9 cellular contexts compared by ENCODE assay signal in genomic region chr12:106342397-106343212, GRCh38. TPM values are rescaled to one million over a fixed set of nuclear protein-coding genes. Genes with fewer than 3 reads are reported as not detected.
DNase-seq lines count a peak whose midpoint lies in the region; ATAC-seq lines count a peak whose summit lies in the region.
"Had no signal": no experiment of that assay in that cellular context is flagged by ENCODE, and none has a peak within 500 bp of the region (broad histone marks: within the 10 kb centered on the region; RNA-seq: fewer than 3 reads in every experiment).

No MANE protein-coding gene starts in this region.

- peak overlapping the region; percentile 29 to 38 for H3K27ac Mint-ChIP-seq in effector memory CD8-positive, alpha-beta T cell
- H3K27ac Mint-ChIP-seq: B cell had no signal

- H3K36me3 Mint-ChIP-seq in effector memory CD8-positive, alpha-beta T cell (ENCODE audit: insufficient read depth), result peaks cover 35% of the 10 kb centered on the region

- H3K27me3 Mint-ChIP-seq in effector memory CD8-positive, alpha-beta T cell, result no peaks in the 10 kb centered on the region
- H3K27me3 Mint-ChIP-seq: B cell had no signal

- no peaks in the 10 kb centered on the region for H3K9me3 Mint-ChIP-seq in effector memory CD8-positive, alpha-beta T cell

- ATAC-seq in effector memory CD8-positive, alpha-beta T cell (replicated peaks), result no peak
- no peak for ATAC-seq in GM21737 (IDR thresholded peaks at IDR 0.05; ENCODE audit: unreplicated experiment)

- H3K4me3 Mint-ChIP-seq in effector memory CD8-positive, alpha-beta T cell, result no peak overlapping the region
- H3K4me3 Mint-ChIP-seq: B cell had no signal

- DNase-seq in NCI-H1417 (lab: John Stamatoyannopoulos, UW) (peak in 2 of 3 experiments; percentile 36 to 50), NCI-H1417 treated with DMSO at 0.1 percent for 48 hours (lab: John Stamatoyannopoulos, UW) (no peak), midbrain (lab: John Stamatoyannopoulos, UW) (peak; percentile 9), ureter (ENCODE audit: low spot score) (peak; percentile 55), MV-4-11 (lab: John Stamatoyannopoulos, UW) (no peak), SIG-M5 treated with dmso at 0.1 percent for 504 hours (lab: John Stamatoyannopoulos, UW; ENCODE audit: unreplicated experiment) (no peak)
- no peak for DNase-seq in effector memory CD8-positive, alpha-beta T cell

- peaks cover 2 to 3% of the 10 kb centered on the region in 2 donors for H3K4me1 Mint-ChIP-seq in effector memory CD8-positive, alpha-beta T cell (ENCODE audit: low read depth in 2 of 2)

RNA-seq across cellular contexts. Expression of gene POLR3B, which starts 14.9 kb away (rescaled TPM):
- total RNA-seq in ureter, result 24.4 TPM

RNA-seq across cellular contexts. Expression of gene TCP11L2, which starts 40.1 kb away (rescaled TPM):
- 19.6 TPM for total RNA-seq in ureter

Comparison
In these comparisons a context has a peak if more than half of its experiments do, and no peak if none do; other contexts are left out.
1. DNase-seq: peak in NCI-H1417 (2 of 3), midbrain (single experiment) and ureter (single experiment); none in NCI-H1417 treated with DMSO at 0.1 percent for 48 hours (single experiment), effector memory CD8-positive, alpha-beta T cell (0 of 3), MV-4-11 (single experiment) and SIG-M5 treated with dmso at 0.1 percent for 504 hours (single experiment).